Comparison of ENCODE assay signal across 1 cellular context in the genomic region with DNA sequence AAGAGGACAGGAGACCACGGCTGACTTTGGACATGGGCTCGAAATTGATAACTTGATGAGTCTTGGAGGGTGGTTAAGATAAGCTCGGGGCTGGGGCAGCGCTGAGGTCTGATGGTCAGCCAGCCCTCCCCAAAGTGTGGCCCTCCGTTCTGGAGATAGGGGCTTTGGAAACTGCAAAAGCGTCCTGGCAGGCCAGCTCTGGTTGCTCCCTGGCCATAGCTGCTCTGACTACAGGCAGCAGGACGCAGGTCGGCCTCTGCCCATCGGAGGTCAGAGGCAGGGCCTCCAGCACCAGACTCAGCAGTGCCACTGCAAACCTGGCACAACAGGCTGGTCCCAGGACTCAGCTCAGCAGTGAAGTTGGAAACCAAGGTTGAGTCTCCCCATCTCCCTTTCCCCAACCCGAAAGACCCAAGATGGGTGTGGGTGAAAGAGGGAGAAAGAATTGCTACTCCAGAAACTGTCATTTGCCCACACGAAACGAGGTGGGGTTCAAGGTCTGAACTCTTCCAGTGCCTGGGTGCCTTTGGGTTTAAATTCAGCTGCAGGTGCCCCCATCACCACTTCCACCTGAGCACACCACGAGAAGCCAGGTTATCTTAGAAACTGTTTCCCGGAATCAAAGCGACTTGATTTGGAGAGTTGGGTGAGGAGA.
TF ChIP-seq lines count a peak whose summit lies in the region.

No MANE protein-coding gene starts in this region.

TF ChIP-seq in GM23338, 12 proteins besides CTCF, POLR2A, EP300 and RAD21 (continued from another document):
- TF ChIP-seq ZNF462 (CRISPR knock-in tag; IDR thresholded peaks at IDR 0.05), result no peak
- TF ChIP-seq CREB1 (CRISPR knock-in tag; IDR thresholded peaks at IDR 0.05; ENCODE audit: low read depth), result no peak
- no peak for TF ChIP-seq ZNF331 (CRISPR knock-in tag; IDR thresholded peaks at IDR 0.05; ENCODE audit: low read depth)
- no peak for TF ChIP-seq EZH2phosphoT487 (IDR thresholded peaks at IDR 0.05; ENCODE audit: unreplicated experiment)
- TF ChIP-seq ZNF114 (CRISPR knock-in tag; IDR thresholded peaks at IDR 0.05), result no peak
- TF ChIP-seq NANOG (IDR thresholded peaks at IDR 0.05; ENCODE audit: borderline replicate concordance), result no peak
- no peak for TF ChIP-seq EZH2 (IDR thresholded peaks at IDR 0.05; ENCODE audit: low read depth, unreplicated experiment)
- no peak for TF ChIP-seq STAT1 (IDR thresholded peaks at IDR 0.05; ENCODE audit: unreplicated experiment)
